Comparison of ENCODE assay signal across 1 cellular context in the genomic region with DNA sequence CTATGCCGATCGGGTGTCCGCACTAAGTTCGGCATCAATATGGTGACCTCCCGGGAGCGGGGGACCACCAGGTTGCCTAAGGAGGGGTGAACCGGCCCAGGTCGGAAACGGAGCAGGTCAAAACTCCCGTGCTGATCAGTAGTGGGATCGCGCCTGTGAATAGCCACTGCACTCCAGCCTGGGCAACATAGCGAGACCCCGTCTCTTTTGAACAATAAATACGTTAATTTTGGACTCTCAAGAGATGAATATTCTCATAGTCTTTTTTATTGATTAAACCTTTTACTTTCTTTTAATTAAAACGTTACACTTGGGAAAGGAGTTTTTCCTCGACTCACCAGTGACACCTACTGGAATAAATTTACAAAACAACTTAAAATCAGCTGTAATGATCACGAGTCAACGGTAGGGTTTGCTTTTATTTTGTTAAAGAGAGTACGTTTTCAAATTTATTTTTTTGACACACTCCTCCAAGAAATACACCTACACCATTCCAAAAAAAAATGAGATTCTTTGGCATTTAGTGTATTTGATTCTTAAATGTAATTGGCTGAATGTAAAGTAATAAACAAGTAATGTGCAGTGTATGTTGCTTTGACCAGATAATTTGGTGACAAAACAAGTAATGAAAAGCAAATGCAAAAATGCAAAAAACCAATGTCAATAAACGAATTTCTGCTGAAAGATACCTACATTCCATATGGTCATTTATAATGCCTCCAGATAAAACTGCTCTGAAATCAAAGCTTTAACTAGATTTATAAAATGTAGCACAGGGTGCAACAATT.
A peak's percentile ranks its signal among the peaks of the same experiment; 100 is the strongest.
TF ChIP-seq lines count a peak whose summit lies in the region.

No MANE protein-coding gene starts in this region.

TF ChIP-seq in HepG2, 621 proteins besides CTCF, POLR2A, EP300 and RAD21 (continued from another document and continues in another):
- TF ChIP-seq MYPOP (CRISPR knock-in tag; IDR thresholded peaks at IDR 0.05) (peak; percentile 56; the same call in 1 of the 2 replicates), ATF1 (CRISPR knock-in tag; IDR thresholded peaks at IDR 0.05) (peak; percentile 84), IRX3 (CRISPR knock-in tag; IDR thresholded peaks at IDR 0.05; ENCODE audit: borderline replicate concordance, low read depth) (no peak), MBD4 (IDR thresholded peaks at IDR 0.05; ENCODE audit: borderline replicate concordance, low read length) (no peak), ZNF136 (CRISPR knock-in tag; IDR thresholded peaks at IDR 0.05; ENCODE audit: low read depth) (no peak; the same call in 1 of the 2 replicates), YEATS4 (CRISPR knock-in tag; IDR thresholded peaks at IDR 0.05; ENCODE audit: borderline replicate concordance) (no peak), TBL1XR1 (IDR thresholded peaks at IDR 0.05; ENCODE audit: borderline replicate concordance, low read length, partially characterized antibody) (no peak), ZSCAN31 (CRISPR knock-in tag; IDR thresholded peaks at IDR 0.05; ENCODE audit: low read depth) (no peak), ATF3 (CRISPR knock-in tag; IDR thresholded peaks at IDR 0.05) (no peak), ZNF563 (CRISPR knock-in tag; IDR thresholded peaks at IDR 0.05) (no peak), ZNF792 (CRISPR knock-in tag; IDR thresholded peaks at IDR 0.05) (no peak), ZGPAT (CRISPR knock-in tag; IDR thresholded peaks at IDR 0.05) (peak; percentile 76; the same call in 1 of the 2 replicates), ZNF639 (CRISPR knock-in tag; conservative IDR thresholded peaks at IDR 0.05) (no peak), BHLHE40 (IDR thresholded peaks at IDR 0.05; ENCODE audit: low read length) (no peak), NCOA5 (CRISPR knock-in tag; IDR thresholded peaks at IDR 0.05) (no peak), CHD2 (IDR thresholded peaks at IDR 0.05; ENCODE audit: low read depth, low read length) (no peak), GATAD1 (CRISPR knock-in tag; IDR thresholded peaks at IDR 0.05) (no peak), GTF3A (CRISPR knock-in tag; conservative IDR thresholded peaks at IDR 0.05) (no peak), ZNF569 (CRISPR knock-in tag; IDR thresholded peaks at IDR 0.05; ENCODE audit: borderline replicate concordance) (0 out of 2 replicates have a peak, but pooled peaks have one; percentile 33)
- TF ChIP-seq, protein P1, sequence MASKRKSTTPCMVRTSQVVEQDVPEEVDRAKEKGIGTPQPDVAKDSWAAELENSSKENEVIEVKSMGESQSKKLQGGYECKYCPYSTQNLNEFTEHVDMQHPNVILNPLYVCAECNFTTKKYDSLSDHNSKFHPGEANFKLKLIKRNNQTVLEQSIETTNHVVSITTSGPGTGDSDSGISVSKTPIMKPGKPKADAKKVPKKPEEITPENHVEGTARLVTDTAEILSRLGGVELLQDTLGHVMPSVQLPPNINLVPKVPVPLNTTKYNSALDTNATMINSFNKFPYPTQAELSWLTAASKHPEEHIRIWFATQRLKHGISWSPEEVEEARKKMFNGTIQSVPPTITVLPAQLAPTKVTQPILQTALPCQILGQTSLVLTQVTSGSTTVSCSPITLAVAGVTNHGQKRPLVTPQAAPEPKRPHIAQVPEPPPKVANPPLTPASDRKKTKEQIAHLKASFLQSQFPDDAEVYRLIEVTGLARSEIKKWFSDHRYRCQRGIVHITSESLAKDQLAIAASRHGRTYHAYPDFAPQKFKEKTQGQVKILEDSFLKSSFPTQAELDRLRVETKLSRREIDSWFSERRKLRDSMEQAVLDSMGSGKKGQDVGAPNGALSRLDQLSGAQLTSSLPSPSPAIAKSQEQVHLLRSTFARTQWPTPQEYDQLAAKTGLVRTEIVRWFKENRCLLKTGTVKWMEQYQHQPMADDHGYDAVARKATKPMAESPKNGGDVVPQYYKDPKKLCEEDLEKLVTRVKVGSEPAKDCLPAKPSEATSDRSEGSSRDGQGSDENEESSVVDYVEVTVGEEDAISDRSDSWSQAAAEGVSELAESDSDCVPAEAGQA (IDR thresholded peaks at IDR 0.05; ENCODE audit: low read depth), result peak; percentile 9; the same call in 1 of the 2 replicates
- TF ChIP-seq, protein P1 (CRISPR knock-in tag; IDR thresholded peaks at IDR 0.05; ENCODE audit: borderline replicate concordance), result no peak
- TF ChIP-seq, protein P2, sequence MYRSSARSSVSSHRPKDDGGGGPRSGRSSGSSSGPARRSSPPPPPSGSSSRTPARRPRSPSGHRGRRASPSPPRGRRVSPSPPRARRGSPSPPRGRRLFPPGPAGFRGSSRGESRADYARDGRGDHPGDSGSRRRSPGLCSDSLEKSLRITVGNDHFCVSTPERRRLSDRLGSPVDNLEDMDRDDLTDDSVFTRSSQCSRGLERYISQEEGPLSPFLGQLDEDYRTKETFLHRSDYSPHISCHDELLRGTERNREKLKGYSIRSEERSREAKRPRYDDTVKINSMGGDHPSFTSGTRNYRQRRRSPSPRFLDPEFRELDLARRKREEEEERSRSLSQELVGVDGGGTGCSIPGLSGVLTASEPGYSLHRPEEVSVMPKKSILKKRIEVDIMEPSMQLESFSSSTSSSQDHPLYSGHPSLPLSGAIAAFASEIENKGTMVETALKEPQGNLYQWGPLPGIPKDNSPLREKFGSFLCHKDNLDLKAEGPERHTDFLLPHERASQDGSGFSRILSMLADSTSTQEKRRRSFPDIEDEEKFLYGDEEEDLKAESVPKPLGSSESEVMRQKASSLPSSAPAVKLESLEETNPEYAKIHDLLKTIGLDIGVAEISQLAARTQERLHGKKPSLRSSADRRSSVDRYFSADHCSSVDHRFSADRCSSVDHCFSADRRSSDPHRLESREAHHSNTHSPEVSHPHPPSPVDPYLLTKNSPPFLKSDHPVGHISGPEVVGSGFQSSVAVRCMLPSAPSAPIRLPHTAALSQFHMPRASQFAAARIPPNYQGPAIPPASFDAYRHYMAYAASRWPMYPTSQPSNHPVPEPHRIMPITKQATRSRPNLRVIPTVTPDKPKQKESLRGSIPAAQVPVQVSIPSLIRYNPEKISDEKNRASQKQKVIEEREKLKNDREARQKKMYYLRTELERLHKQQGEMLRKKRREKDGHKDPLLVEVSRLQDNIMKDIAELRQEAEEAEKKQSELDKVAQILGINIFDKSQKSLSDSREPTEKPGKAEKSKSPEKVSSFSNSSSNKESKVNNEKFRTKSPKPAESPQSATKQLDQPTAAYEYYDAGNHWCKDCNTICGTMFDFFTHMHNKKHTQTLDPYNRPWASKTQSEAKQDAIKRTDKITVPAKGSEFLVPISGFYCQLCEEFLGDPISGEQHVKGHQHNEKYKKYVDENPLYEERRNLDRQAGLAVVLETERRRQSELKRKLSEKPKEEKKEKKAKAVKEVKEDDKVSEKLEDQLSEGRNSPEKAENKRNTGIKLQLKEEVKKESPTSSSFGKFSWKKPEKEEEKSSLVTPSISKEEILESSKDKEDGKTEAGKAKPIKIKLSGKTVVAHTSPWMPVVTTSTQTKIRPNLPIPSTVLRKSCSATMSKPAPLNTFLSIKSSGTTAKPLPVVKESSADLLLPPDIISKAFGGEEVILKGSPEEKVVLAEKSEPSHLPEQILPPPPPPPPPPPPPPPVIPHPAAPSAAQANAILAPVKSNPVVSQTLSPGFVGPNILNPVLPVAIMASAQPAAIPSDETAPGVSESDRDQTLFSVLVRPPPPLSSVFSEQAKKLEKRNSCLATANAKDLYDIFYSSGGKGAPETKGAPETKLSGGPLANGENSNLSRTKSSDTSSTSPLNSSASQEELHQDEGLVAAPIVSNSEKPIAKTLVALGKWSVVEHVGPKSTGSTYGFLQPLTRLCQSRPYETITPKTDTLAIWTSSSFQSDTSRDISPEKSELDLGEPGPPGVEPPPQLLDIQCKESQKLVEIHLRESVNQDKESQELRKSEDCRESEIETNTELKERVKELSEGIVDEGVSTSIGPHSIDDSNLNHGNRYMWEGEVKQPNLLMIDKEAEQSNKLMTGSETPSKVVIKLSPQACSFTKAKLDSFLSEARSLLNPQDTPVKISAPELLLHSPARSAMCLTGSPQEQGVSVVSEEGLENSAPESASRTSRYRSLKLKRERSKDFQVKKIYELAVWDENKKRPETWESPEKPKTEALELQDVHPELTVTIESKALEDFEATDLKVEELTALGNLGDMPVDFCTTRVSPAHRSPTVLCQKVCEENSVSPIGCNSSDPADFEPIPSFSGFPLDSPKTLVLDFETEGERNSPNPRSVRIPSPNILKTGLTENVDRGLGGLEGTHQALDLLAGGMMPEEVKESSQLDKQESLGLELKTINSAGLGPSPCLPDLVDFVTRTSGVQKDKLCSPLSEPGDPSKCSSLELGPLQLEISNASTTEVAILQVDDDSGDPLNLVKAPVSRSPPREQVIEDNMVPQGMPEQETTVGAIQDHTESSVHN (CRISPR knock-in tag; IDR thresholded peaks at IDR 0.05), result no peak
- TF ChIP-seq, protein P3, sequence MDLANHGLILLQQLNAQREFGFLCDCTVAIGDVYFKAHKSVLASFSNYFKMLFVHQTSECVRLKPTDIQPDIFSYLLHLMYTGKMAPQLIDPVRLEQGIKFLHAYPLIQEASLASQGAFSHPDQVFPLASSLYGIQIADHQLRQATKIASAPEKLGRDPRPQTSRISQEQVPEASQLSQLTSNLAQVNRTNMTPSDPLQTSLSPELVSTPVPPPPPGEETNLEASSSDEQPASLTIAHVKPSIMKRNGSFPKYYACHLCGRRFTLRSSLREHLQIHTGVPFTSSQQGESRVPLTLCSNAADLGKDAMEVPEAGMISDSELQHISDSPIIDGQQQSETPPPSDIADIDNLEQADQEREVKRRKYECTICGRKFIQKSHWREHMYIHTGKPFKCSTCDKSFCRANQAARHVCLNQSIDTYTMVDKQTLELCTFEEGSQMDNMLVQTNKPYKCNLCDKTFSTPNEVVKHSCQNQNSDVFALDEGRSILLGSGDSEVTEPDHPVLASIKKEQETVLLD (CRISPR knock-in tag; IDR thresholded peaks at IDR 0.05; ENCODE audit: low read depth), result no peak
- TF ChIP-seq, protein P4, sequence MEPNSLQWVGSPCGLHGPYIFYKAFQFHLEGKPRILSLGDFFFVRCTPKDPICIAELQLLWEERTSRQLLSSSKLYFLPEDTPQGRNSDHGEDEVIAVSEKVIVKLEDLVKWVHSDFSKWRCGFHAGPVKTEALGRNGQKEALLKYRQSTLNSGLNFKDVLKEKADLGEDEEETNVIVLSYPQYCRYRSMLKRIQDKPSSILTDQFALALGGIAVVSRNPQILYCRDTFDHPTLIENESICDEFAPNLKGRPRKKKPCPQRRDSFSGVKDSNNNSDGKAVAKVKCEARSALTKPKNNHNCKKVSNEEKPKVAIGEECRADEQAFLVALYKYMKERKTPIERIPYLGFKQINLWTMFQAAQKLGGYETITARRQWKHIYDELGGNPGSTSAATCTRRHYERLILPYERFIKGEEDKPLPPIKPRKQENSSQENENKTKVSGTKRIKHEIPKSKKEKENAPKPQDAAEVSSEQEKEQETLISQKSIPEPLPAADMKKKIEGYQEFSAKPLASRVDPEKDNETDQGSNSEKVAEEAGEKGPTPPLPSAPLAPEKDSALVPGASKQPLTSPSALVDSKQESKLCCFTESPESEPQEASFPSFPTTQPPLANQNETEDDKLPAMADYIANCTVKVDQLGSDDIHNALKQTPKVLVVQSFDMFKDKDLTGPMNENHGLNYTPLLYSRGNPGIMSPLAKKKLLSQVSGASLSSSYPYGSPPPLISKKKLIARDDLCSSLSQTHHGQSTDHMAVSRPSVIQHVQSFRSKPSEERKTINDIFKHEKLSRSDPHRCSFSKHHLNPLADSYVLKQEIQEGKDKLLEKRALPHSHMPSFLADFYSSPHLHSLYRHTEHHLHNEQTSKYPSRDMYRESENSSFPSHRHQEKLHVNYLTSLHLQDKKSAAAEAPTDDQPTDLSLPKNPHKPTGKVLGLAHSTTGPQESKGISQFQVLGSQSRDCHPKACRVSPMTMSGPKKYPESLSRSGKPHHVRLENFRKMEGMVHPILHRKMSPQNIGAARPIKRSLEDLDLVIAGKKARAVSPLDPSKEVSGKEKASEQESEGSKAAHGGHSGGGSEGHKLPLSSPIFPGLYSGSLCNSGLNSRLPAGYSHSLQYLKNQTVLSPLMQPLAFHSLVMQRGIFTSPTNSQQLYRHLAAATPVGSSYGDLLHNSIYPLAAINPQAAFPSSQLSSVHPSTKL (CRISPR knock-in tag; IDR thresholded peaks at IDR 0.05), result no peak; the same call in none of the 2 replicates
